In the genomic region with DNA sequence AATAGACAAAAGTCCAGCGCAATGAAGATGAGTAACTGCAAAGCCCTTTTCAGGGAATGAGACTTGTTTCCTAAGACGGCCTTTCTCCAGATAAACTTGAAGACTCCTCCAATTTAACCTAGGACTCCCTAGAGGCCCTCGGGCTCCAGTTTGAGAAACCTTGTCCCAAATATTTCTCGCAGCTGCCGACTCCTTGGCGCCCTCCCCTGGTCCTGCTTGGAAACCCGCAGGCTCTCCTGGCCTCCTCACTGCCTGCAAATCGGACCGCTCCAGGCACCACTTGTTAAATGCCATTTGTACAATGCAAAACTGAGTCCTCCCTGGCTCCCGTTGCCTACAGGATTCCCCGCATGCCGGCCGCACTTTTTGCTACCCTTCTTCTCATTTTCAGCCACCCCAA, we compare ENCODE assay signal across 9 cellular contexts. TPM values are rescaled to one million over a fixed set of nuclear protein-coding genes. Genes with fewer than 3 reads are reported as not detected.
DNase-seq lines count a peak whose midpoint lies in the region; ATAC-seq, FAIRE-seq and TF ChIP-seq lines count a peak whose summit lies in the region.
"Had no signal": no experiment of that assay in that cellular context is flagged by ENCODE, and none has a peak within 500 bp of the region (broad histone marks: within the 10 kb centered on the region; RNA-seq: fewer than 3 reads in every experiment).

No MANE protein-coding gene starts in this region.

- no peak overlapping the region for H3K4me3 Mint-ChIP-seq in WTC11
- H3K4me3 Mint-ChIP-seq: B cell had no signal

- H3K4me1 Mint-ChIP-seq in WTC11, result no peaks in the 10 kb centered on the region
- H3K4me1 Mint-ChIP-seq: B cell had no signal

- ATAC-seq in WTC11, result peak; percentile 86

- H3K27ac Mint-ChIP-seq in WTC11, result no peak overlapping the region
- H3K27ac Mint-ChIP-seq: B cell had no signal

- peak; percentile 70 for TF ChIP-seq CTCF in LNCAP (IDR thresholded peaks at IDR 0.05)
- TF ChIP-seq CTCF in WTC11 (IDR thresholded peaks at IDR 0.05), result peak; percentile 53; the same call in 1 of the 2 replicates

- no peak for TF ChIP-seq POLR2A in GM12892 (IDR thresholded peaks at IDR 0.05; ENCODE audit: low read depth, low read length)

- peaks cover 12% of the 10 kb centered on the region for H3K9me3 Mint-ChIP-seq in WTC11

- peak; percentile 22 for DNase-seq in NCI-H146 (lab: John Stamatoyannopoulos, UW)
- no peak for DNase-seq in NCI-H146 treated with DMSO at 0.1 percent for 48 hours (lab: John Stamatoyannopoulos, UW; ENCODE audit: unreplicated experiment)
- DNase-seq in WTC11 (ENCODE audit: low spot score), result peak; percentile 80
- DNase-seq in inferior parietal cortex (ENCODE audit: extremely low spot score), result peak; percentile 17
- DNase-seq in superior temporal gyrus (ENCODE audit: extremely low spot score), result no peak
- no peak for DNase-seq in HPDE6-E6E7 (ENCODE audit: extremely low spot score)
- DNase-seq in GM12892 (ENCODE audit: insufficient read length), result no peak

- H3K27me3 Mint-ChIP-seq in WTC11 (ENCODE audit: low read depth), result no peaks in the 10 kb centered on the region
- H3K27me3 Mint-ChIP-seq: B cell had no signal

- no peak for FAIRE-seq in GM12892 (lab: Jason Lieb, UNC)

- CTCF ChIA-PET in WTC11 (lab: Charles Lee), result interaction anchor here (0.6 to 1.0 kb wide), 3 partner anchors 31 to 216 kb away, joined by 3 read pairs; no protein-coding TSS in a partner anchor

- POLR2A ChIA-PET in WTC11 (lab: Charles Lee), result no interaction called here

- H3K36me3 Mint-ChIP-seq in WTC11, result peaks cover 11% of the 10 kb centered on the region; the same call in 1 of the 2 replicates

TF ChIP-seq in WTC11, 78 proteins besides CTCF, POLR2A, EP300 and RAD21:
- TF ChIP-seq ZNF263 (CRISPR knock-in tag; IDR thresholded peaks at IDR 0.05; ENCODE audit: low read depth), result no peak
- TF ChIP-seq, protein P1, sequence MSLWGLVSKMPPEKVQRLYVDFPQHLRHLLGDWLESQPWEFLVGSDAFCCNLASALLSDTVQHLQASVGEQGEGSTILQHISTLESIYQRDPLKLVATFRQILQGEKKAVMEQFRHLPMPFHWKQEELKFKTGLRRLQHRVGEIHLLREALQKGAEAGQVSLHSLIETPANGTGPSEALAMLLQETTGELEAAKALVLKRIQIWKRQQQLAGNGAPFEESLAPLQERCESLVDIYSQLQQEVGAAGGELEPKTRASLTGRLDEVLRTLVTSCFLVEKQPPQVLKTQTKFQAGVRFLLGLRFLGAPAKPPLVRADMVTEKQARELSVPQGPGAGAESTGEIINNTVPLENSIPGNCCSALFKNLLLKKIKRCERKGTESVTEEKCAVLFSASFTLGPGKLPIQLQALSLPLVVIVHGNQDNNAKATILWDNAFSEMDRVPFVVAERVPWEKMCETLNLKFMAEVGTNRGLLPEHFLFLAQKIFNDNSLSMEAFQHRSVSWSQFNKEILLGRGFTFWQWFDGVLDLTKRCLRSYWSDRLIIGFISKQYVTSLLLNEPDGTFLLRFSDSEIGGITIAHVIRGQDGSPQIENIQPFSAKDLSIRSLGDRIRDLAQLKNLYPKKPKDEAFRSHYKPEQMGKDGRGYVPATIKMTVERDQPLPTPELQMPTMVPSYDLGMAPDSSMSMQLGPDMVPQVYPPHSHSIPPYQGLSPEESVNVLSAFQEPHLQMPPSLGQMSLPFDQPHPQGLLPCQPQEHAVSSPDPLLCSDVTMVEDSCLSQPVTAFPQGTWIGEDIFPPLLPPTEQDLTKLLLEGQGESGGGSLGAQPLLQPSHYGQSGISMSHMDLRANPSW (CRISPR knock-in tag; conservative IDR thresholded peaks at IDR 0.05; ENCODE audit: low read depth), result no peak
- no peak for TF ChIP-seq SOX15 (CRISPR knock-in tag; IDR thresholded peaks at IDR 0.05)
- no peak for TF ChIP-seq CBFB (CRISPR knock-in tag; IDR thresholded peaks at IDR 0.05; ENCODE audit: low read depth)
- no peak for TF ChIP-seq NR1H2 (CRISPR knock-in tag; IDR thresholded peaks at IDR 0.05)
- TF ChIP-seq TEAD1 (CRISPR knock-in tag; IDR thresholded peaks at IDR 0.05), result no peak
- TF ChIP-seq, protein P2, sequence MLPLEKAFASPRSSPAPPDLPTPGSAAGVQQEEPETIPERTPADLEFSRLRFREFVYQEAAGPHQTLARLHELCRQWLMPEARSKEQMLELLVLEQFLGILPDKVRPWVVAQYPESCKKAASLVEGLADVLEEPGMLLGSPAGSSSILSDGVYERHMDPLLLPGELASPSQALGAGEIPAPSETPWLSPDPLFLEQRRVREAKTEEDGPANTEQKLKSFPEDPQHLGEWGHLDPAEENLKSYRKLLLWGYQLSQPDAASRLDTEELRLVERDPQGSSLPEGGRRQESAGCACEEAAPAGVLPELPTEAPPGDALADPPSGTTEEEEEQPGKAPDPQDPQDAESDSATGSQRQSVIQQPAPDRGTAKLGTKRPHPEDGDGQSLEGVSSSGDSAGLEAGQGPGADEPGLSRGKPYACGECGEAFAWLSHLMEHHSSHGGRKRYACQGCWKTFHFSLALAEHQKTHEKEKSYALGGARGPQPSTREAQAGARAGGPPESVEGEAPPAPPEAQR (CRISPR knock-in tag; IDR thresholded peaks at IDR 0.05), result no peak
- TF ChIP-seq ZNF232 (CRISPR knock-in tag; IDR thresholded peaks at IDR 0.05), result no peak
- TF ChIP-seq OVOL2 (CRISPR knock-in tag; IDR thresholded peaks at IDR 0.05; ENCODE audit: borderline replicate concordance), result no peak
- no peak for TF ChIP-seq PRRX2 (CRISPR knock-in tag; IDR thresholded peaks at IDR 0.05)
TF ChIP-seq in WTC11: peak in this region for 0.

RNA-seq across cellular contexts. Expression of a gene that starts 36.8 kb away (rescaled TPM):
- 2.1 to 2.8 TPM (median 2.3 TPM) in 3 replicates for total RNA-seq in WTC11 (2021)
- 2.5 TPM for polyA plus RNA-seq in GM12892 (2012; ENCODE audit: missing spikeins)

RNA-seq across cellular contexts. Expression of a gene that starts 54.1 kb away (rescaled TPM):
- 0.34 to 0.77 TPM (median 0.57 TPM) in 3 replicates for total RNA-seq in WTC11 (2021)
- 1.9 TPM for polyA plus RNA-seq in GM12892 (2012; ENCODE audit: missing spikeins)

Comparison
In these comparisons a context has a peak if more than half of its experiments do, and no peak if none do; other contexts are left out.
1. DNase-seq: peak in NCI-H146 (single experiment), WTC11 (single experiment) and inferior parietal cortex (single experiment); none in NCI-H146 treated with DMSO at 0.1 percent for 48 hours (single experiment), superior temporal gyrus (single experiment), HPDE6-E6E7 (single experiment) and GM12892 (single experiment).